Comparison of ENCODE assay signal across 1 cellular context in the genomic region with DNA sequence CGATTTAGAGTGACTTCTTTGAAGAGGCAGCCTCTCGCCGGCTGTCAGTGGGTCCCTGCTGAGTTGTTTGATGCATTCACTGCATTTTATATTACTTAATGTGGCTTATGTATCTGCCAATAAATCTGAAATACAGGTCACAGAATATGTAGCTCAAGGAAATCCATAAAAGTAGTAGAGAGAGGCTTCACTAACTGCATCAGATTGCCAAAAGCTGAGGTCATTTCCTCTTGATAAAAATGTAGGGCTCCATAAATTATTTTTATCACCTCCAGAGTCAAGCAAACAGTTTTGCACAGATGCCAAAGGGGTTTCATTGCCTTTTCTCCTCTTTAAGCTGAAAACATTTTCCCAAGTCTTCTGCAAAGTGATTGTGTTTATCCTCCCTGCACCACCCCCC.
TF ChIP-seq lines count a peak whose summit lies in the region.

No MANE protein-coding gene starts in this region.

TF ChIP-seq in K562, 482 proteins besides CTCF, POLR2A, EP300 and RAD21:
- TF ChIP-seq HBP1 (CRISPR knock-in tag; IDR thresholded peaks at IDR 0.05): no peak
- no peak for TF ChIP-seq NELFE (IDR thresholded peaks at IDR 0.05; ENCODE audit: insufficient read depth, insufficient read length)
- TF ChIP-seq TAF7 (tag; IDR thresholded peaks at IDR 0.05): no peak
- TF ChIP-seq XRCC5 (IDR thresholded peaks at IDR 0.05; ENCODE audit: low read depth, low read length): no peak
- TF ChIP-seq ZBTB2 (IDR thresholded peaks at IDR 0.05): no peak
TF ChIP-seq in K562: peak in this region for 0.
